In the genomic region with DNA sequence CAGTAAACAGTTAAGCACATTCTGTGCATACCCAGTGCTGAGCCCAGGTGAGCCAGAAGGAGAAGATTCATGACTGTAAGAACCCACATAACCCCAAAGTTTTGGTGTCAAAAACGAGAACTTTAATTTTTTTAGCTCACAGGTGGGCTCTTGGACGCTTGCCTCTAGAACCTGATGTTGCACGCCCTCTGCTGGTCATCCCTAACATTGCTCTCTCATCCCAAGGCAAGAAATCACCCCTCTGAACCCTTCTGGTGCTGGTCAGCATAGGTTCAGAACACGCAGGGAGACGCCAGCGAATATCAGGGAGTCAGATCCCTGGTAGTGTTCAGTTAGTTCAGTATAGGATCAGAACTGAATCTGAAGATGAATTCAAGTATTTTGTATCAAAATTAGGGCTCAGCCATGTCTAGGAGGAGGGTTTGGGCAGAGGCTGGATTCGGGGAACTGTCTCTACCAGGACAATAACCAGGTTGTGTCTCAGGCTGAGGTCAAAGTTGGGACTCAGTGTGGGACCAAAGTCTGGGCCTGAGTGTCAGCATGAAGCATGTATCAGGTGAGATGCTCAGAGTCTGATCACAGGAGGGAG, we compare ENCODE assay signal across 8 cellular contexts. TPM values are rescaled to one million over a fixed set of nuclear protein-coding genes. Genes with fewer than 3 reads are reported as not detected.
DNase-seq lines count a peak whose midpoint lies in the region; ATAC-seq and TF ChIP-seq lines count a peak whose summit lies in the region.

No MANE protein-coding gene starts in this region.

- H2BK5ac ChIP-seq in mesendoderm (ENCODE audit: low read length), result no peak overlapping the region

- H3K36me3 ChIP-seq in mesendoderm (ENCODE audit: control insufficient read depth, insufficient read depth, low read length), result no peaks in the 10 kb centered on the region
- no peaks in the 10 kb centered on the region for H3K36me3 ChIP-seq in tibial nerve

- no peak overlapping the region for H3K18ac ChIP-seq in mesendoderm (ENCODE audit: low read length)

- H2BK15ac ChIP-seq in mesendoderm (replicated peaks; ENCODE audit: low read depth), result no peak overlapping the region

- H3K4me3 ChIP-seq in mesendoderm (ENCODE audit: low read length) (no peak overlapping the region), tibial nerve (no peak overlapping the region)

- no peaks in the 10 kb centered on the region for H3K79me2 ChIP-seq in mesendoderm (ENCODE audit: control insufficient read depth, insufficient read depth, low read length)

- no peak overlapping the region for H2AK5ac ChIP-seq in mesendoderm (ENCODE audit: low read length)

- H3K23ac ChIP-seq in mesendoderm (ENCODE audit: low read length), result no peak overlapping the region

- no peak overlapping the region for H3K56ac ChIP-seq in mesendoderm (ENCODE audit: low read length)

- peak; percentile 92 for TF ChIP-seq CTCF in VCaP (conservative IDR thresholded peaks at IDR 0.05)
- TF ChIP-seq CTCF in tibial nerve (IDR thresholded peaks at IDR 0.05), result peak; percentile 55 to 76 (median 64)

- H3K4ac ChIP-seq in mesendoderm (ENCODE audit: low read depth, low read length), result no peak overlapping the region

- TF ChIP-seq EP300 in tibial nerve (IDR thresholded peaks at IDR 0.05), result no peak

- no peaks in the 10 kb centered on the region for H3K9me3 ChIP-seq in tibial nerve

- TF ChIP-seq POLR2A in tibial nerve (IDR thresholded peaks at IDR 0.05), result no peak

- H2BK120ac ChIP-seq in mesendoderm (ENCODE audit: low read depth, low read length), result no peak overlapping the region

- no peak overlapping the region for H3K4me2 ChIP-seq in mesendoderm (ENCODE audit: low read length)

- no peak overlapping the region for H4K8ac ChIP-seq in mesendoderm (ENCODE audit: low read depth, low read length)

- H4K5ac ChIP-seq in mesendoderm (ENCODE audit: low read length), result no peak overlapping the region

- H3K27ac ChIP-seq in VCaP (no peak overlapping the region), mesendoderm (ENCODE audit: low read depth, low read length) (no peak overlapping the region), tibial nerve (no peak overlapping the region)

- no peaks in the 10 kb centered on the region for H3K4me1 ChIP-seq in mesendoderm (ENCODE audit: control insufficient read depth, low read depth, low read length)
- peaks cover 0 to 14% (median 6%) of the 10 kb centered on the region in 4 donors for H3K4me1 ChIP-seq in tibial nerve

- no peaks in the 10 kb centered on the region for H3K27me3 ChIP-seq in mesendoderm (ENCODE audit: insufficient read depth, low read length, poor library complexity)
- no peaks in the 10 kb centered on the region for H3K27me3 ChIP-seq in tibial nerve

- WGBS in mesendoderm (ENCODE audit: extremely low coverage, insufficient coverage, low lambda C conversion rate), result no CpG with 5 or more reads among the region's 7 CpGs
- 15 to 19% methylated on average over 7 of the region's 7 CpGs for WGBS in tibial nerve, 2 donors

- no peaks in the 10 kb centered on the region for H3K79me1 ChIP-seq in mesendoderm (ENCODE audit: low read length)

- DNase-seq in activated gamma-delta T cell treated with Interleukin-2 at 50 U/mL for 16 hours, result peak; percentile 54
- DNase-seq in activated gamma-delta T cell (lab: John Stamatoyannopoulos, UW), result no peak
- peak; percentile 17 for DNase-seq in NCI-H1048 (lab: John Stamatoyannopoulos, UW)
- DNase-seq in cerebellar cortex (ENCODE audit: low spot score), result peak; percentile 83
- DNase-seq in mesendoderm, result peak; percentile 80
- DNase-seq in tibial nerve (ENCODE audit: low spot score in 2 of 2), result peak in 1 of 2 donors; percentile 73

- H3K9ac ChIP-seq in mesendoderm (ENCODE audit: low read length), result no peak overlapping the region

- ATAC-seq in GM21367 (IDR thresholded peaks at IDR 0.05; ENCODE audit: unreplicated experiment), result no peak

RNA-seq across cellular contexts. Expression of a gene that starts 4.1 kb away (rescaled TPM):
- 24.8 TPM for polyA plus RNA-seq in mesendoderm (2013, experiment 1 of 2)
- polyA plus RNA-seq in mesendoderm (2013, experiment 2 of 2), result 25.9 TPM
- 10 to 100 TPM in 1 of 4 donors, 1 to 10 TPM in 3; 4.5 to 11.2 (median 9.0) TPM for total RNA-seq in tibial nerve

RNA-seq across cellular contexts. Expression of a gene that starts 27.3 kb away (rescaled TPM):
- polyA plus RNA-seq in mesendoderm (2013, experiment 1 of 2), result 0.11 TPM
- polyA plus RNA-seq in mesendoderm (2013, experiment 2 of 2), result 0.11 TPM
- total RNA-seq in tibial nerve, result 1 to 10 TPM in 1 of 4 donors, under 1 TPM in 3; 0.21 to 1.2 (median 0.63) TPM
